Comparison of ENCODE assay signal across 22 cellular contexts in genomic region chr10:124570646-124571045, GRCh38.
A peak's percentile ranks its signal among the peaks of the same experiment; 100 is the strongest.
DNase-seq lines count a peak whose midpoint lies in the region; ATAC-seq, FAIRE-seq and TF ChIP-seq lines count a peak whose summit lies in the region.
"Had no signal": no experiment of that assay in that cellular context is flagged by ENCODE, and none has a peak within 500 bp of the region (broad histone marks: within the 10 kb centered on the region; RNA-seq: fewer than 3 reads in every experiment).

No MANE protein-coding gene starts in this region.

- no peaks in the 10 kb centered on the region for H3K27me3 ChIP-seq in osteoblast (ENCODE audit: insufficient read depth, low read length)

- FAIRE-seq in GM12891 (lab: Jason Lieb, UNC), result peak; percentile 54
- FAIRE-seq: A204.1, GM12878 had no signal

- H3K4me2 ChIP-seq in osteoblast (ENCODE audit: insufficient read depth, low read length), result no peak overlapping the region

- no peaks in the 10 kb centered on the region for H3K9me3 Mint-ChIP-seq in activated B cell treated with CpG ODN at 0.5 μM for 24 hours
- peaks cover 4% of the 10 kb centered on the region for H3K9me3 Mint-ChIP-seq in stimulated activated memory B cell treated with anti-CD40 and anti-IgM and Interleukin-4, amounts not matched to agents 10 μg/mL and 1 μg/mL and 100 μg/mL, for 72 hours
- H3K9me3 Mint-ChIP-seq: CD8-positive, alpha-beta T cell had no signal

- H3K27me3 Mint-ChIP-seq in activated B cell treated with CpG ODN at 0.5 μM for 24 hours, result no peaks in the 10 kb centered on the region
- no peaks in the 10 kb centered on the region for H3K27me3 Mint-ChIP-seq in stimulated activated memory B cell treated with anti-CD40 and anti-IgM and Interleukin-4, amounts not matched to agents 10 μg/mL and 1 μg/mL and 100 μg/mL, for 72 hours

- intact Hi-C loops in activated B cell treated with CpG ODN at 0.5 μM for 24 hours (cut with micrococcal nuclease), result no loop called here

- peaks cover 2% of the 10 kb centered on the region for H3K36me3 Mint-ChIP-seq in activated B cell treated with CpG ODN at 0.5 μM for 24 hours (ENCODE audit: low read depth)
- H3K36me3 Mint-ChIP-seq in stimulated activated memory B cell treated with anti-CD40 and anti-IgM and Interleukin-4, amounts not matched to agents 10 μg/mL and 1 μg/mL and 100 μg/mL, for 72 hours, result no peaks in the 10 kb centered on the region
- H3K36me3 Mint-ChIP-seq: CD8-positive, alpha-beta T cell had no signal

- peak overlapping the region; percentile 68 for H3K27ac Mint-ChIP-seq in activated B cell treated with CpG ODN at 0.5 μM for 24 hours
- peak overlapping the region; percentile 64 for H3K27ac Mint-ChIP-seq in stimulated activated memory B cell treated with anti-CD40 and anti-IgM and Interleukin-4, amounts not matched to agents 10 μg/mL and 1 μg/mL and 100 μg/mL, for 72 hours
- H3K27ac Mint-ChIP-seq: CD8-positive, alpha-beta T cell had no signal

- no peak overlapping the region for H3K4me3 ChIP-seq in osteoblast (ENCODE audit: insufficient read depth, low read length)
- H3K4me3 ChIP-seq: BLaER1 treated with 17β-estradiol and CSF1 and Interleukin-3, amounts not matched to agents 10 nM and 100 nM; GM12878 had no signal

- no peak for DNase-seq in GM12891 (ENCODE audit: insufficient read length, low spot score)
- DNase-seq in activated B cell treated with CpG ODN at 0.5 μM for 24 hours, result no peak
- peak; percentile 25 for DNase-seq in osteoblast (ENCODE audit: insufficient read length, low spot score, missing footprints)
- DNase-seq in activated CD8-positive, alpha-beta memory T cell treated with anti-CD3 and anti-CD28 coated beads for 24 hours, result no peak
- no peak for DNase-seq in SIG-M5 treated with dmso at 0.1 percent for 504 hours (lab: John Stamatoyannopoulos, UW; ENCODE audit: unreplicated experiment)
- DNase-seq in DMS 273 (lab: John Stamatoyannopoulos, UW; ENCODE audit: unreplicated experiment), result no peak
- DNase-seq: ACHN; AML-193; Calu3; CD8-positive, alpha-beta T cell; DMS 273 treated with DMSO at 0.1 percent for 48 hours; DMS53; DND-41; EL; GOT3; KG1 had no signal

- POLR2A ChIA-PET in activated B cell treated with CpG ODN at 0.5 μM for 24 hours (lab: Charles Lee), result interaction anchor here (1.6 to 2.4 kb wide), 3 partner anchors 20 to 30 kb away, joined by 3 to 15 read pairs (median 5); no protein-coding TSS in a partner anchor

- H3K4me1 ChIP-seq in osteoblast (ENCODE audit: insufficient read depth, low read length), result no peaks in the 10 kb centered on the region

- no peak overlapping the region for H2AFZ ChIP-seq in osteoblast (ENCODE audit: low read length)

- H3K9me3 ChIP-seq in osteoblast (ENCODE audit: low read depth, low read length), result no peaks in the 10 kb centered on the region
- H3K9me3 ChIP-seq: BLaER1 treated with 17β-estradiol and CSF1 and Interleukin-3, amounts not matched to agents 10 nM and 100 nM had no signal

- H3K4me1 Mint-ChIP-seq in activated B cell treated with CpG ODN at 0.5 μM for 24 hours, result peaks cover 52% of the 10 kb centered on the region
- peaks cover 57% of the 10 kb centered on the region for H3K4me1 Mint-ChIP-seq in stimulated activated memory B cell treated with anti-CD40 and anti-IgM and Interleukin-4, amounts not matched to agents 10 μg/mL and 1 μg/mL and 100 μg/mL, for 72 hours

- no peaks in the 10 kb centered on the region for H3K36me3 ChIP-seq in osteoblast (ENCODE audit: insufficient read depth, low read length)
- H3K36me3 ChIP-seq: BLaER1 treated with 17β-estradiol and CSF1 and Interleukin-3, amounts not matched to agents 10 nM and 100 nM had no signal

- no peak for TF ChIP-seq POLR2A in GM12891 (IDR thresholded peaks at IDR 0.05; ENCODE audit: low read depth, low read length)

- ATAC-seq in activated B cell treated with CpG ODN at 0.5 μM for 24 hours (ENCODE audit: low read depth) (no peak), HG03442 (IDR thresholded peaks at IDR 0.05; ENCODE audit: unreplicated experiment) (no peak)
- no peak for ATAC-seq in stimulated activated memory B cell treated with anti-CD40 and anti-IgM and Interleukin-4, amounts not matched to agents 10 μg/mL and 1 μg/mL and 100 μg/mL, for 72 hours
- ATAC-seq: CD8-positive, alpha-beta T cell; HCT116 had no signal

- no peak overlapping the region for H3K27ac ChIP-seq in osteoblast (ENCODE audit: low read depth, low read length)
- H3K27ac ChIP-seq: BLaER1 treated with 17β-estradiol and CSF1 and Interleukin-3, amounts not matched to agents 10 nM and 100 nM had no signal

- no peaks in the 10 kb centered on the region for H3K79me2 ChIP-seq in osteoblast (ENCODE audit: insufficient read depth, low read length)

- H4K20me1 ChIP-seq in osteoblast (ENCODE audit: insufficient read depth, low read length), result no peaks in the 10 kb centered on the region

- CTCF ChIA-PET in activated B cell treated with CpG ODN at 0.5 μM for 24 hours (lab: Charles Lee), result interaction anchor here (1.7 kb wide), 1 partner anchor 36 kb away, joined by 6 read pairs; no protein-coding TSS in a partner anchor

- H3K4me3 Mint-ChIP-seq in activated B cell treated with CpG ODN at 0.5 μM for 24 hours, result no peak overlapping the region
- H3K4me3 Mint-ChIP-seq in stimulated activated memory B cell treated with anti-CD40 and anti-IgM and Interleukin-4, amounts not matched to agents 10 μg/mL and 1 μg/mL and 100 μg/mL, for 72 hours, result no peak overlapping the region
- H3K4me3 Mint-ChIP-seq: CD8-positive, alpha-beta T cell had no signal

- TF ChIP-seq CTCF in activated B cell treated with CpG ODN at 0.5 μM for 24 hours (IDR thresholded peaks at IDR 0.05) (no peak), osteoblast (IDR thresholded peaks at IDR 0.05; ENCODE audit: extremely low read depth, low read depth, low read length) (no peak)

TF ChIP-seq in GM12891, 5 proteins besides CTCF, POLR2A, EP300 and RAD21:
- TF ChIP-seq POU2F2 (IDR thresholded peaks at IDR 0.05; ENCODE audit: low read depth, low read length), result no peak
- no peak for TF ChIP-seq PAX5 (IDR thresholded peaks at IDR 0.05; ENCODE audit: insufficient read depth, low read length, severe bottlenecking)
- TF ChIP-seq TAF1 (IDR thresholded peaks at IDR 0.05; ENCODE audit: low read depth, low read length), result no peak
- TF ChIP-seq SPI1 (IDR thresholded peaks at IDR 0.05; ENCODE audit: low read depth, low read length), result no peak
- TF ChIP-seq POLR2AphosphoS5 (IDR thresholded peaks at IDR 0.05; ENCODE audit: low read depth, low read length), result no peak
